11 cellular contexts compared by ENCODE assay signal in the genomic region with DNA sequence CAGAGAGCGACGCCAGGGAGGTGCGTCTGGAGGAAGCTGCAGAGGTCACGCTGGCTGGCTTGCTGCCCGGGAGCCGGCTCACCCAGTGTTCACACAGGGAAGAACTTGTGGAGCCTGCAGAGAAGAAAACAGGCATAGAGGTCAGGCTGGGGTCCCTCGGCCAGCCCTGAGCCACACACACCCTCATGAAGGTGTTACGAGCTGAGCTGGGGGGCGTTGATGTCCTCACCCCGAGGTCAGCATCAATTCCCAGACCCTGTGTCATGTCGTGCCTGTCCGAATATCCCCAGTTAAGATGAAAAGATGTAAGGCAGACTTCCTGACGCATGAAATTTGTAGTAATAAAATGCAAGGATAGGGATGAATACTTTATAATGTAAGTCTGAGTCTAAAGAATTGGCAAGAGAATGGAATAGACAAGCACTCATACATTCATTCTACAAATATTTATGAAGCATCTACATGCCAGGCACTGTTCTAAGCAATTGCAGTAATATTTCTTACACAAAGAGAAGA.
DNase-seq lines count a peak whose midpoint lies in the region; ATAC-seq and TF ChIP-seq lines count a peak whose summit lies in the region.
"Had no signal": no experiment of that assay in that cellular context is flagged by ENCODE, and none has a peak within 500 bp of the region (broad histone marks: within the 10 kb centered on the region; RNA-seq: fewer than 3 reads in every experiment).

No MANE protein-coding gene starts in this region.

- peak; percentile 70 to 77 for ATAC-seq in gastrocnemius medialis
- ATAC-seq in activated CD4-positive, alpha-beta T cell treated with anti-CD3 and anti-CD28 coated beads for 36 hours, result no peak

- DNase-seq in Calu3, result peak; percentile 61
- DNase-seq in brain pericyte (ENCODE audit: low read depth, low spot score), result peak; percentile 43
- DNase-seq in hepatic stellate cell (ENCODE audit: low spot score), result peak; percentile 77
- DNase-seq in gastrocnemius medialis, result peak; percentile 67 to 79
- DNase-seq in NCI-H1694 (lab: John Stamatoyannopoulos, UW), result no peak
- DNase-seq in activated CD4-positive, alpha-beta T cell treated with anti-CD3 and anti-CD28 coated beads for 36 hours, result no peak
- DNase-seq in T1000 (lab: John Stamatoyannopoulos, UW), result no peak
- DNase-seq in activated gamma-delta T cell treated with Interleukin-2 at 50 U/mL for 16 hours, result no peak
- DNase-seq: activated CD4-positive, alpha-beta memory T cell treated with anti-CD3 and anti-CD28 coated beads for 36 hours; NK-92 treated with Interleukin-12 subunit alpha and Interleukin-12 subunit beta, amount 100 ng/mL, for 24 hours had no signal

- peaks cover 0 to 40% of the 10 kb centered on the region in 2 donors for H3K36me3 ChIP-seq in gastrocnemius medialis

- no peaks in the 10 kb centered on the region for H3K9me3 Mint-ChIP-seq in Calu3 (ENCODE audit: low read depth, unreplicated experiment)
- H3K9me3 Mint-ChIP-seq in activated CD4-positive, alpha-beta T cell treated with anti-CD3 and anti-CD28 coated beads for 36 hours (ENCODE audit: low read depth), result no peaks in the 10 kb centered on the region
- H3K9me3 Mint-ChIP-seq: activated CD4-positive, alpha-beta memory T cell treated with anti-CD3 and anti-CD28 coated beads for 36 hours; dendritic cell treated with granulocyte-macrophage colony-stimulating factor and Interleukin-4, amounts not matched to agents 40 ng/mL and 50 ng/mL, for 4 days had no signal

- H3K36me3 Mint-ChIP-seq in Calu3 (ENCODE audit: insufficient read depth, unreplicated experiment), result peaks cover 15% of the 10 kb centered on the region
- peaks cover 35% of the 10 kb centered on the region for H3K36me3 Mint-ChIP-seq in activated CD4-positive, alpha-beta T cell treated with anti-CD3 and anti-CD28 coated beads for 36 hours (ENCODE audit: low read depth)

- peaks cover 8% of the 10 kb centered on the region for H3K4me1 Mint-ChIP-seq in Calu3 (ENCODE audit: low read depth, unreplicated experiment)
- no peaks in the 10 kb centered on the region for H3K4me1 Mint-ChIP-seq in activated CD4-positive, alpha-beta T cell treated with anti-CD3 and anti-CD28 coated beads for 36 hours

- H3K9me3 ChIP-seq in gastrocnemius medialis, result no peaks in the 10 kb centered on the region

- H3K4me3 ChIP-seq in gastrocnemius medialis, result peak overlapping the region in 1 of 4 donors; percentile 14

- no peaks in the 10 kb centered on the region for H3K27me3 ChIP-seq in gastrocnemius medialis

- no peak overlapping the region for H3K4me3 Mint-ChIP-seq in Calu3 (ENCODE audit: low read depth, unreplicated experiment)
- no peak overlapping the region for H3K4me3 Mint-ChIP-seq in activated CD4-positive, alpha-beta T cell treated with anti-CD3 and anti-CD28 coated beads for 36 hours
- H3K4me3 Mint-ChIP-seq: activated CD4-positive, alpha-beta memory T cell treated with anti-CD3 and anti-CD28 coated beads for 36 hours; dendritic cell treated with granulocyte-macrophage colony-stimulating factor and Interleukin-4, amounts not matched to agents 40 ng/mL and 50 ng/mL, for 4 days had no signal

- in situ Hi-C loops in gastrocnemius medialis (cut with MboI; ENCODE audit: low sequenced_read_pairs in 4 of 4), result loop anchor here in 1 of 4 donors (10.0 kb wide), 1 partner anchor 83 kb away; no protein-coding TSS in a partner anchor

- peaks cover 0 to 21% of the 10 kb centered on the region in 2 donors for H3K4me1 ChIP-seq in gastrocnemius medialis

- CTCF ChIA-PET in Calu3 (lab: Charles Lee), result no interaction called here
- CTCF ChIA-PET in activated CD4-positive, alpha-beta T cell treated with anti-CD3 and anti-CD28 coated beads for 36 hours (lab: Charles Lee), result interaction anchor here (0.9 to 1.4 kb wide), 2 partner anchors 10 to 363 kb away, joined by 5 to 7 read pairs; no protein-coding TSS in a partner anchor

- intact Hi-C loops in Calu3 (cut with micrococcal nuclease; ENCODE audit: unreplicated experiment) (no loop called here), gastrocnemius medialis (cut with DNase I; ENCODE audit: low total_unique reads) (no loop called here)
- intact Hi-C loops in activated CD4-positive, alpha-beta T cell treated with anti-CD3 and anti-CD28 coated beads for 36 hours (cut with DNase I, micrococcal nuclease), result no loop called here

- peak overlapping the region in 3 of 4 donors; percentile 72 to 83 (median 80) for H3K27ac ChIP-seq in gastrocnemius medialis

- TF ChIP-seq CTCF in Calu3 (IDR thresholded peaks at IDR 0.05; ENCODE audit: unreplicated experiment) (no peak), gastrocnemius medialis (IDR thresholded peaks at IDR 0.05 in 4 of 5, conservative IDR thresholded peaks at IDR 0.05 in 1 of 5) (no peak)

- no peak for TF ChIP-seq POLR2A in gastrocnemius medialis (IDR thresholded peaks at IDR 0.05)

- no TSS peak for BruUV-seq in Calu3 (replicated peaks; lab: Mats Ljungman, UMichigan)

- H3K27me3 Mint-ChIP-seq in Calu3 (ENCODE audit: unreplicated experiment), result no peaks in the 10 kb centered on the region
- H3K27me3 Mint-ChIP-seq in activated CD4-positive, alpha-beta T cell treated with anti-CD3 and anti-CD28 coated beads for 36 hours, result no peaks in the 10 kb centered on the region
- H3K27me3 Mint-ChIP-seq: activated CD4-positive, alpha-beta memory T cell treated with anti-CD3 and anti-CD28 coated beads for 36 hours; dendritic cell treated with granulocyte-macrophage colony-stimulating factor and Interleukin-4, amounts not matched to agents 40 ng/mL and 50 ng/mL, for 4 days had no signal

- no peak overlapping the region for H3K27ac Mint-ChIP-seq in Calu3 (ENCODE audit: unreplicated experiment)
- no peak overlapping the region for H3K27ac Mint-ChIP-seq in activated CD4-positive, alpha-beta T cell treated with anti-CD3 and anti-CD28 coated beads for 36 hours
- H3K27ac Mint-ChIP-seq: activated CD4-positive, alpha-beta memory T cell treated with anti-CD3 and anti-CD28 coated beads for 36 hours; dendritic cell treated with granulocyte-macrophage colony-stimulating factor and Interleukin-4, amounts not matched to agents 40 ng/mL and 50 ng/mL, for 4 days had no signal

- POLR2A ChIA-PET in activated CD4-positive, alpha-beta T cell treated with anti-CD3 and anti-CD28 coated beads for 36 hours (lab: Charles Lee), result no interaction called here

Comparison
In these comparisons a context has a peak if more than half of its experiments do, and no peak if none do; other contexts are left out.
1. DNase-seq: peak in Calu3 (single experiment), brain pericyte (single experiment), hepatic stellate cell (single experiment) and gastrocnemius medialis (2 of 2); none in NCI-H1694 (single experiment), activated CD4-positive, alpha-beta T cell treated with anti-CD3 and anti-CD28 coated beads for 36 hours (single experiment), T1000 (single experiment) and activated gamma-delta T cell treated with Interleukin-2 at 50 U/mL for 16 hours (single experiment).